In genomic region chr14:95285566-95285965, GRCh38 we compare ENCODE assay signal across 25 cellular contexts.
"Had no signal": no experiment of that assay in that cellular context is flagged by ENCODE, and none has a peak within 500 bp of the region (broad histone marks: within the 10 kb centered on the region; RNA-seq: fewer than 3 reads in every experiment).

No MANE protein-coding gene starts in this region.

- H3K27ac ChIP-seq: epithelial cell of prostate, gastrocnemius medialis, lower lobe of right lung, prostate gland, right atrium auricular region, sigmoid colon, spleen, suprapubic skin, transverse colon, upper lobe of right lung, vagina had no signal

- ATAC-seq: esophagus mucosa; gastrocnemius medialis; left cardiac atrium; left ventricle myocardium superior; lower lobe of right lung; naive thymus-derived CD8-positive, alpha-beta T cell; stimulated activated naive CD8-positive, alpha-beta T cell treated with anti-CD3 and anti-CD28 coated beads, Interleukin-15, amount 100 ng/mL, for 72 hours; upper lobe of right lung had no signal

- DNase-seq: cerebellar nuclear complex; dorsolateral prefrontal cortex; effector CD4-positive, alpha-beta T cell; foreskin fibroblast; gastrocnemius medialis; left cardiac atrium; left ventricle myocardium superior; lower lobe of right lung; naive thymus-derived CD8-positive, alpha-beta T cell; nephron progenitor cell; nucleus accumbens; sigmoid colon; spleen; stimulated activated CD4-positive, alpha-beta T cell treated with anti-CD3 and anti-CD28 coated beads, Interleukin-2, amount 100 ng/mL, for 48 hours; stimulated activated CD8-positive, alpha-beta memory T cell treated with anti-CD3 and anti-CD28 coated beads, Interleukin-4, amount 100 ng/mL, for 48 hours; stimulated activated naive CD4-positive, alpha-beta T cell; stimulated activated naive CD8-positive, alpha-beta T cell treated with anti-CD3 and anti-CD28 coated beads, Interleukin-15, amount 100 ng/mL, for 72 hours; transverse colon; upper lobe of right lung had no signal

- H3K36me3 ChIP-seq: gastrocnemius medialis, lower lobe of right lung, prostate gland, right atrium auricular region, sigmoid colon, spleen, suprapubic skin, transverse colon, upper lobe of right lung, vagina had no signal

- H3K9me3 ChIP-seq: gastrocnemius medialis, lower lobe of right lung, prostate gland, right atrium auricular region, sigmoid colon, spleen, suprapubic skin, transverse colon, upper lobe of right lung, vagina had no signal

- H3K27me3 ChIP-seq: dorsolateral prefrontal cortex, gastrocnemius medialis, right atrium auricular region, sigmoid colon, suprapubic skin, transverse colon, upper lobe of right lung, vagina had no signal

- H3K4me1 ChIP-seq: prostate gland, suprapubic skin, upper lobe of right lung had no signal

- H3K4me3 ChIP-seq: dorsolateral prefrontal cortex, gastrocnemius medialis, lower lobe of right lung, prostate gland, right atrium auricular region, sigmoid colon, spleen, suprapubic skin, transverse colon, upper lobe of right lung, vagina had no signal
